ENCODE assay signal across 23 cellular contexts in the genomic region with DNA sequence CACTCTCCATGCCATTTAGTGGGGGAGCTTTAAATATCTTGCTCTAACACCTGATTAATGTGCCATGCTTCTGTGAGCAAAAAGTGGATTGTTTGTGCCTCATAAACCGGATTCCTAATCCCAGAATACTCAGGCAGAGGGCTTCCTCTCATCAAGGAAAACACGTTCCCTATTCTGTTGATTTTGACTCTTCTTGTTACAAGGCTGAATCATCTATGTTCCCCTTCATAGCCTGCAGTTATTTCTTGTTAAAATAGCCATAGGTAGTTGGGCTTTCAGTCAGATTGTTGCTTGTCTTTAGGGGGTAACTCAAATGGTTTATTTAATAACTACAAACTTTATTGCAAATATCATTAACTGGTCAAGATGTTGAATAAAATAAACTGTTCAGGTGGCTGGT. TPM values are rescaled to one million over a fixed set of nuclear protein-coding genes. Genes with fewer than 3 reads are reported as not detected.
DNase-seq lines count a peak whose midpoint lies in the region; ATAC-seq, FAIRE-seq and TF ChIP-seq lines count a peak whose summit lies in the region.
"Had no signal": no experiment of that assay in that cellular context is flagged by ENCODE, and none has a peak within 500 bp of the region (broad histone marks: within the 10 kb centered on the region; RNA-seq: fewer than 3 reads in every experiment).

No MANE protein-coding gene starts in this region.

- H3K79me2 ChIP-seq in astrocyte (ENCODE audit: insufficient read depth, low read length): no peaks in the 10 kb centered on the region

- H3K4me2 ChIP-seq in astrocyte (ENCODE audit: low read length): peak overlapping the region; percentile 82

- no peaks in the 10 kb centered on the region for H3K36me3 Mint-ChIP-seq in activated naive CD4-positive, alpha-beta T cell treated with anti-CD3 and anti-CD28 coated beads for 36 hours (ENCODE audit: low read depth)
- peaks cover 0 to 4% of the 10 kb centered on the region in 2 donors for H3K36me3 Mint-ChIP-seq in activated naive CD4-positive, alpha-beta T cell treated with anti-CD3 and anti-CD28 coated beads, Interleukin-2, amount 50 U/mL, for 72 hours
- peaks cover 3% of the 10 kb centered on the region for H3K36me3 Mint-ChIP-seq in astrocyte (ENCODE audit: low read depth, unreplicated experiment)

- no peaks in the 10 kb centered on the region for H4K20me1 ChIP-seq in astrocyte (ENCODE audit: insufficient read depth, low read length)
- H4K20me1 ChIP-seq: BLaER1 had no signal

- no peaks in the 10 kb centered on the region for H3K36me3 ChIP-seq in astrocyte (ENCODE audit: insufficient read depth, low read length)
- no peaks in the 10 kb centered on the region for H3K36me3 ChIP-seq in thyroid gland
- H3K36me3 ChIP-seq: BLaER1 had no signal

- H3K27me3 ChIP-seq in astrocyte (ENCODE audit: insufficient read depth, low read length) (no peaks in the 10 kb centered on the region), thyroid gland (no peaks in the 10 kb centered on the region)
- H3K27me3 ChIP-seq: BLaER1 had no signal

- H3K4me1 ChIP-seq in astrocyte (ENCODE audit: insufficient read depth, low read length) (peaks cover 45% of the 10 kb centered on the region), thyroid gland (peaks cover 16 to 19% of the 10 kb centered on the region in 2 donors)

- peaks cover 8% of the 10 kb centered on the region for H3K4me1 Mint-ChIP-seq in activated naive CD4-positive, alpha-beta T cell treated with anti-CD3 and anti-CD28 coated beads for 36 hours (ENCODE audit: low read depth)
- H3K4me1 Mint-ChIP-seq in astrocyte (ENCODE audit: low read depth, unreplicated experiment): peaks cover 36% of the 10 kb centered on the region
- H3K4me1 Mint-ChIP-seq: CD8-positive, alpha-beta memory T cell; IgD-negative memory B cell had no signal

- no peak for FAIRE-seq in astrocyte (lab: Jason Lieb, UNC)
- FAIRE-seq: D721Med had no signal

- intact Hi-C loops in activated naive CD4-positive, alpha-beta T cell treated with anti-CD3 and anti-CD28 coated beads for 36 hours (cut with micrococcal nuclease): no loop called here
- intact Hi-C loops in thyroid gland (cut with DNase I): no loop called here

- ATAC-seq in activated naive CD4-positive, alpha-beta T cell treated with anti-CD3 and anti-CD28 coated beads, Interleukin-2, amount 50 U/mL, for 72 hours: no peak
- ATAC-seq in HG03457 (IDR thresholded peaks at IDR 0.05; ENCODE audit: unreplicated experiment) (no peak), HG02642 (IDR thresholded peaks at IDR 0.05; ENCODE audit: poor library complexity, unreplicated experiment) (no peak)
- ATAC-seq: HCT116 had no signal

- H3K4me3 ChIP-seq in astrocyte (ENCODE audit: insufficient read depth, low read depth, low read length): no peak overlapping the region
- H3K4me3 ChIP-seq in thyroid gland (replicated peaks in 1 of 3): no peak overlapping the region
- H3K4me3 ChIP-seq: BLaER1 had no signal

- no peaks in the 10 kb centered on the region for H3K9me3 Mint-ChIP-seq in activated naive CD4-positive, alpha-beta T cell treated with anti-CD3 and anti-CD28 coated beads for 36 hours
- H3K9me3 Mint-ChIP-seq in activated naive CD4-positive, alpha-beta T cell treated with anti-CD3 and anti-CD28 coated beads, Interleukin-2, amount 50 U/mL, for 72 hours: peaks cover 0 to 2% of the 10 kb centered on the region in 2 donors
- no peaks in the 10 kb centered on the region for H3K9me3 Mint-ChIP-seq in astrocyte (ENCODE audit: unreplicated experiment)
- H3K9me3 Mint-ChIP-seq: CD8-positive, alpha-beta memory T cell; IgD-negative memory B cell had no signal

- TF ChIP-seq POLR2A in thyroid gland (IDR thresholded peaks at IDR 0.05): no peak

- H3K9me3 ChIP-seq in astrocyte (ENCODE audit: insufficient read depth, low read depth, low read length): no peaks in the 10 kb centered on the region
- no peaks in the 10 kb centered on the region for H3K9me3 ChIP-seq in thyroid gland
- H3K9me3 ChIP-seq: BLaER1 had no signal

- H3K4me3 Mint-ChIP-seq in activated naive CD4-positive, alpha-beta T cell treated with anti-CD3 and anti-CD28 coated beads for 36 hours: no peak overlapping the region
- no peak overlapping the region for H3K4me3 Mint-ChIP-seq in astrocyte (ENCODE audit: unreplicated experiment)
- H3K4me3 Mint-ChIP-seq: CD8-positive, alpha-beta memory T cell; IgD-negative memory B cell had no signal

- TF ChIP-seq CTCF in astrocyte (IDR thresholded peaks at IDR 0.05; ENCODE audit: insufficient read depth, low read depth, low read length) (no peak), thyroid gland (IDR thresholded peaks at IDR 0.05) (no peak)

- H3K27ac Mint-ChIP-seq in activated naive CD4-positive, alpha-beta T cell treated with anti-CD3 and anti-CD28 coated beads for 36 hours: peak overlapping the region; percentile 8
- H3K27ac Mint-ChIP-seq in activated naive CD4-positive, alpha-beta T cell treated with anti-CD3 and anti-CD28 coated beads, Interleukin-2, amount 50 U/mL, for 72 hours: no peak overlapping the region
- H3K27ac Mint-ChIP-seq in astrocyte (ENCODE audit: unreplicated experiment): peak overlapping the region; percentile 90
- H3K27ac Mint-ChIP-seq: IgD-negative memory B cell had no signal

- H2AFZ ChIP-seq in astrocyte (ENCODE audit: low read depth, low read length): no peak overlapping the region

- DNase-seq in activated naive CD4-positive, alpha-beta T cell treated with anti-CD3 and anti-CD28 coated beads for 36 hours: no peak
- DNase-seq in activated naive CD4-positive, alpha-beta T cell treated with anti-CD3 and anti-CD28 coated beads, Interleukin-2, amount 50 U/mL, for 72 hours (ENCODE audit: low spot score in 2 of 2): no peak
- DNase-seq in astrocyte (ENCODE audit: low read depth) (no peak), kidney tubule cell (ENCODE audit: low spot score) (peak; percentile 19), thyroid gland (no peak), HUDEP-2 (lab: John Stamatoyannopoulos, UW; ENCODE audit: unreplicated experiment in 76 of 76) (no peak)
- DNase-seq: 8988T; CD8-positive, alpha-beta memory T cell; DMS79; Kasumi-1; NCI-H1417 treated with DMSO at 0.1 percent for 48 hours; NCI-H1930; NCI-H2171 treated with DMSO at 0.1 percent for 48 hours; NCI-H446 treated with DMSO at 0.1 percent for 48 hours; NCI-H748 treated with DMSO at 0.1 percent for 48 hours; Right ventricle myocardium superior had no signal

- no peaks in the 10 kb centered on the region for H3K27me3 Mint-ChIP-seq in activated naive CD4-positive, alpha-beta T cell treated with anti-CD3 and anti-CD28 coated beads for 36 hours (ENCODE audit: low read depth)
- peaks cover 13% of the 10 kb centered on the region for H3K27me3 Mint-ChIP-seq in astrocyte (ENCODE audit: low read depth, unreplicated experiment)

- H3K27ac ChIP-seq in astrocyte (ENCODE audit: low read depth, low read length): peak overlapping the region; percentile 59
- peak overlapping the region; percentile 77 to 89 (median 78) for H3K27ac ChIP-seq in thyroid gland

- WGBS in thyroid gland, 2 donors: 23 to 32% methylated on average over 2 of the region's 2 CpGs

- H3K9ac ChIP-seq in astrocyte (ENCODE audit: low read length): peak overlapping the region; percentile 67
- H3K9ac ChIP-seq: BLaER1 had no signal

- CTCF ChIA-PET in activated naive CD4-positive, alpha-beta T cell treated with anti-CD3 and anti-CD28 coated beads for 36 hours (lab: Charles Lee): no interaction called here

RNA-seq across cellular contexts. Expression of gene ROPN1L, which starts 26.6 kb away (rescaled TPM):
- not detected for total RNA-seq in activated naive CD4-positive, alpha-beta T cell treated with anti-CD3 and anti-CD28 coated beads for 36 hours
- under 1 TPM in 1 of 2 donors, not detected in 1; 0.18 TPM for total RNA-seq in activated naive CD4-positive, alpha-beta T cell treated with anti-CD3 and anti-CD28 coated beads, Interleukin-2, amount 50 U/mL, for 72 hours
- 0.60 and 0.77 TPM in 2 replicates for total RNA-seq in astrocyte
- 1 to 10 TPM in 3 of 4 donors, not detected in 1; 2.0 to 3.0 (median 2.1) TPM for total RNA-seq in thyroid gland
- total RNA-seq: G401, Right ventricle myocardium superior had no signal

Comparison
In these comparisons a context has a peak if more than half of its experiments do, and no peak if none do; other contexts are left out.
1. H3K27ac Mint-ChIP-seq: peak in activated naive CD4-positive, alpha-beta T cell treated with anti-CD3 and anti-CD28 coated beads for 36 hours (single experiment) and astrocyte (single experiment); none in activated naive CD4-positive, alpha-beta T cell treated with anti-CD3 and anti-CD28 coated beads, Interleukin-2, amount 50 U/mL, for 72 hours (0 of 2).